Comparison of ENCODE assay signal across 6 cellular contexts in genomic region chr18:78566720-78567119, GRCh38.
"Had no signal": no experiment of that assay in that cellular context is flagged by ENCODE, and none has a peak within 500 bp of the region (broad histone marks: within the 10 kb centered on the region; RNA-seq: fewer than 3 reads in every experiment).

No MANE protein-coding gene starts in this region.

- H2AFZ ChIP-seq: GM23338 had no signal

- DNase-seq: H9, HCEC 1CT, IMR-90, KG1 had no signal

- H3K4me3 ChIP-seq: GM23338, K562 had no signal

- H3K4me2 ChIP-seq: GM23338 had no signal

- ATAC-seq: GM23338, K562 had no signal
